Comparison of ENCODE assay signal across 22 cellular contexts in genomic region chr2:171013851-171014250, GRCh38.
A peak's percentile ranks its signal among the peaks of the same experiment; 100 is the strongest.
DNase-seq lines count a peak whose midpoint lies in the region; ATAC-seq, FAIRE-seq and TF ChIP-seq lines count a peak whose summit lies in the region.
"Had no signal": no experiment of that assay in that cellular context is flagged by ENCODE, and none has a peak within 500 bp of the region (broad histone marks: within the 10 kb centered on the region; RNA-seq: fewer than 3 reads in every experiment).

No MANE protein-coding gene starts in this region.

- WGBS in adrenal gland, 4 donors, result 48 to 98% (median 75%) methylated on average over 1 of the region's 1 CpG

- H3K27me3 ChIP-seq in adrenal gland, result no peaks in the 10 kb centered on the region
- H3K27me3 ChIP-seq: BLaER1 had no signal

- TF ChIP-seq CTCF in adrenal gland (IDR thresholded peaks at IDR 0.05), result no peak

- no peaks in the 10 kb centered on the region for H3K9me3 Mint-ChIP-seq in activated CD4-positive, alpha-beta T cell treated with anti-CD3 and anti-CD28 coated beads for 36 hours (ENCODE audit: low read depth)
- H3K9me3 Mint-ChIP-seq in activated CD4-positive, alpha-beta T cell treated with anti-CD3 and anti-CD28 coated beads, Interleukin-2, amount 10 ng/mL, durations not matched to agents 7 days and 5 days, result no peaks in the 10 kb centered on the region
- H3K9me3 Mint-ChIP-seq in stimulated activated memory B cell treated with anti-CD40 and anti-IgM and Interleukin-4, amounts not matched to agents 10 μg/mL and 1 μg/mL and 100 μg/mL, for 72 hours, result no peaks in the 10 kb centered on the region
- H3K9me3 Mint-ChIP-seq: CD14-positive monocyte; CD8-positive, alpha-beta memory T cell; GM23338; HFFc6 had no signal

- POLR2A ChIA-PET in activated CD4-positive, alpha-beta T cell treated with anti-CD3 and anti-CD28 coated beads for 36 hours (lab: Charles Lee), result no interaction called here
- POLR2A ChIA-PET in activated CD4-positive, alpha-beta T cell treated with anti-CD3 and anti-CD28 coated beads, Interleukin-2, amount 10 ng/mL, durations not matched to agents 7 days and 5 days (lab: Charles Lee), result no interaction called here

- intact Hi-C loops in activated CD4-positive, alpha-beta T cell treated with anti-CD3 and anti-CD28 coated beads for 36 hours (cut with DNase I, micrococcal nuclease), result no loop called here
- intact Hi-C loops in adrenal gland (cut with DNase I), result no loop called here

- H3K4me1 ChIP-seq in adrenal gland (replicated peaks in 1 of 2), result no peaks in the 10 kb centered on the region
- H3K4me1 ChIP-seq: A549, BLaER1 had no signal

- H3K4me3 Mint-ChIP-seq in activated CD4-positive, alpha-beta T cell treated with anti-CD3 and anti-CD28 coated beads for 36 hours, result no peak overlapping the region
- H3K4me3 Mint-ChIP-seq in activated CD4-positive, alpha-beta T cell treated with anti-CD3 and anti-CD28 coated beads, Interleukin-2, amount 10 ng/mL, durations not matched to agents 7 days and 5 days, result no peak overlapping the region
- H3K4me3 Mint-ChIP-seq in stimulated activated memory B cell treated with anti-CD40 and anti-IgM and Interleukin-4, amounts not matched to agents 10 μg/mL and 1 μg/mL and 100 μg/mL, for 72 hours, result no peak overlapping the region
- H3K4me3 Mint-ChIP-seq: CD14-positive monocyte; CD8-positive, alpha-beta memory T cell; GM23338; HFFc6 had no signal

- TF ChIP-seq POLR2A in H54 (IDR thresholded peaks at IDR 0.05; ENCODE audit: low read depth, low read length), result no peak
- TF ChIP-seq POLR2A in adrenal gland (IDR thresholded peaks at IDR 0.05), result no peak

- H3K27me3 Mint-ChIP-seq in activated CD4-positive, alpha-beta T cell treated with anti-CD3 and anti-CD28 coated beads for 36 hours, result no peaks in the 10 kb centered on the region
- H3K27me3 Mint-ChIP-seq in activated CD4-positive, alpha-beta T cell treated with anti-CD3 and anti-CD28 coated beads, Interleukin-2, amount 10 ng/mL, durations not matched to agents 7 days and 5 days, result no peaks in the 10 kb centered on the region
- no peaks in the 10 kb centered on the region for H3K27me3 Mint-ChIP-seq in stimulated activated memory B cell treated with anti-CD40 and anti-IgM and Interleukin-4, amounts not matched to agents 10 μg/mL and 1 μg/mL and 100 μg/mL, for 72 hours
- H3K27me3 Mint-ChIP-seq: CD8-positive, alpha-beta memory T cell had no signal

- DNase-seq in activated CD4-positive, alpha-beta T cell treated with anti-CD3 and anti-CD28 coated beads for 36 hours, result no peak
- DNase-seq in activated CD4-positive, alpha-beta T cell treated with anti-CD3 and anti-CD28 coated beads, Interleukin-2, amount 10 ng/mL, durations not matched to agents 7 days and 5 days, result no peak
- no peak for DNase-seq in H54 (ENCODE audit: insufficient read length, low spot score)
- DNase-seq in amniotic epithelial cell (ENCODE audit: low read depth), result peak; percentile 59
- DNase-seq in DMS53 (lab: John Stamatoyannopoulos, UW), result no peak
- no peak for DNase-seq in adrenal gland
- no peak for DNase-seq in stimulated activated CD4-positive, alpha-beta T cell treated with anti-CD3 and anti-CD28 coated beads, Interleukin-2, amount 100 ng/mL, for 48 hours
- DNase-seq: CD8-positive, alpha-beta memory T cell; COR-L47; DMS 273 treated with DMSO at 0.1 percent for 48 hours; H7; HFFc6; IMR-90 had no signal

- no peaks in the 10 kb centered on the region for H3K9me3 ChIP-seq in adrenal gland (replicated peaks in 1 of 3)
- H3K9me3 ChIP-seq: A549, BLaER1 had no signal

- peaks cover 0 to 27% of the 10 kb centered on the region in 2 donors for H3K36me3 ChIP-seq in adrenal gland (replicated peaks in 1 of 2)

- peak; percentile 30 for FAIRE-seq in H54 (lab: Jason Lieb, UNC)
- FAIRE-seq: A549, G401.6, HTR-8/SVneo had no signal

- peaks cover 34% of the 10 kb centered on the region for H3K36me3 Mint-ChIP-seq in activated CD4-positive, alpha-beta T cell treated with anti-CD3 and anti-CD28 coated beads for 36 hours (ENCODE audit: low read depth)
- H3K36me3 Mint-ChIP-seq in activated CD4-positive, alpha-beta T cell treated with anti-CD3 and anti-CD28 coated beads, Interleukin-2, amount 10 ng/mL, durations not matched to agents 7 days and 5 days (ENCODE audit: low read depth), result peaks cover 35% of the 10 kb centered on the region
- H3K36me3 Mint-ChIP-seq in stimulated activated memory B cell treated with anti-CD40 and anti-IgM and Interleukin-4, amounts not matched to agents 10 μg/mL and 1 μg/mL and 100 μg/mL, for 72 hours, result peaks cover 53% of the 10 kb centered on the region

- CTCF ChIA-PET in activated CD4-positive, alpha-beta T cell treated with anti-CD3 and anti-CD28 coated beads for 36 hours (lab: Charles Lee), result interaction anchor here (0.6 to 1.3 kb wide), 3 partner anchors 11 to 649 kb away, joined by 3 read pairs; no protein-coding TSS in a partner anchor
- CTCF ChIA-PET in activated CD4-positive, alpha-beta T cell treated with anti-CD3 and anti-CD28 coated beads, Interleukin-2, amount 10 ng/mL, durations not matched to agents 7 days and 5 days (lab: Charles Lee), result interaction anchor here (0.6 to 0.9 kb wide), 3 partner anchors 24 to 1457 kb away, joined by 3 read pairs; no protein-coding TSS in a partner anchor

- ATAC-seq in activated CD4-positive, alpha-beta T cell treated with anti-CD3 and anti-CD28 coated beads for 36 hours, result no peak
- ATAC-seq in stimulated activated memory B cell treated with anti-CD40 and anti-IgM and Interleukin-4, amounts not matched to agents 10 μg/mL and 1 μg/mL and 100 μg/mL, for 72 hours, result no peak
- ATAC-seq: A549, GM23338, HCT116 had no signal

- H3K4me3 ChIP-seq in adrenal gland, result no peak overlapping the region
- H3K4me3 ChIP-seq: A549, BLaER1, GM23338 had no signal

- no peak overlapping the region for H3K27ac ChIP-seq in adrenal gland
- H3K27ac ChIP-seq: 22Rv1, A549, BLaER1 had no signal

- peaks cover 24% of the 10 kb centered on the region for H3K4me1 Mint-ChIP-seq in activated CD4-positive, alpha-beta T cell treated with anti-CD3 and anti-CD28 coated beads for 36 hours
- H3K4me1 Mint-ChIP-seq in activated CD4-positive, alpha-beta T cell treated with anti-CD3 and anti-CD28 coated beads, Interleukin-2, amount 10 ng/mL, durations not matched to agents 7 days and 5 days, result peaks cover 7% of the 10 kb centered on the region
- no peaks in the 10 kb centered on the region for H3K4me1 Mint-ChIP-seq in stimulated activated memory B cell treated with anti-CD40 and anti-IgM and Interleukin-4, amounts not matched to agents 10 μg/mL and 1 μg/mL and 100 μg/mL, for 72 hours
- H3K4me1 Mint-ChIP-seq: CD14-positive monocyte, GM23338 had no signal

- H3K27ac Mint-ChIP-seq in activated CD4-positive, alpha-beta T cell treated with anti-CD3 and anti-CD28 coated beads for 36 hours, result peak overlapping the region; percentile 47
- H3K27ac Mint-ChIP-seq in activated CD4-positive, alpha-beta T cell treated with anti-CD3 and anti-CD28 coated beads, Interleukin-2, amount 10 ng/mL, durations not matched to agents 7 days and 5 days, result no peak overlapping the region
- H3K27ac Mint-ChIP-seq in stimulated activated memory B cell treated with anti-CD40 and anti-IgM and Interleukin-4, amounts not matched to agents 10 μg/mL and 1 μg/mL and 100 μg/mL, for 72 hours, result peak overlapping the region; percentile 15
- H3K27ac Mint-ChIP-seq: CD8-positive, alpha-beta memory T cell; GM23338; HFFc6 had no signal
